In genomic region chr20:4084096-4084495, GRCh38 we compare ENCODE assay signal across 17 cellular contexts.
DNase-seq lines count a peak whose midpoint lies in the region; ATAC-seq, FAIRE-seq and TF ChIP-seq lines count a peak whose summit lies in the region.
"Had no signal": no experiment of that assay in that cellular context is flagged by ENCODE, and none has a peak within 500 bp of the region (broad histone marks: within the 10 kb centered on the region; RNA-seq: fewer than 3 reads in every experiment).

No MANE protein-coding gene starts in this region.

- no peaks in the 10 kb centered on the region for H3K9me3 ChIP-seq in K562 (replicated peaks; ENCODE audit: control insufficient read depth, insufficient read depth, low read depth, low read length)

- DNase-seq in activated CD8-positive, alpha-beta memory T cell treated with anti-CD3 and anti-CD28 coated beads, Interleukin-2, amount 10 ng/mL, durations not matched to agents 7 days and 5 days = no peak
- DNase-seq in activated CD8-positive, alpha-beta memory T cell treated with anti-CD3 and anti-CD28 coated beads, Interleukin-2, amount 50 U/mL, for 4 hours = no peak
- DNase-seq in HL-60 (ENCODE audit: low read depth in 1 of 2, low spot score in 1 of 2) (no peak), K562 (ENCODE audit: extremely low read depth in 1 of 4, low spot score in 3 of 4) (no peak), osteocyte (ENCODE audit: extremely low spot score, unreplicated experiment) (peak; percentile 40), GDM1 (lab: John Stamatoyannopoulos, UW) (no peak), epidermal melanocyte (ENCODE audit: insufficient read length, low spot score) (no peak), hepatic stellate cell (ENCODE audit: low spot score) (no peak)
- DNase-seq: activated T-cell treated with anti-CD3 and anti-CD28 coated beads, Interleukin-2, amount 50 U/mL, for 4 hours; foreskin melanocyte; left cardiac atrium; midbrain; NCI-H1694; NCI-H345; right cardiac atrium had no signal

- H3K9ac ChIP-seq in K562 (ENCODE audit: insufficient read depth in 1 of 2, low read depth in 2 of 2, low read length in 2 of 2) = peak overlapping the region; percentile 49 to 61; a peak in 3 of 4 replicates

- ATAC-seq in activated CD8-positive, alpha-beta memory T cell treated with anti-CD3 and anti-CD28 coated beads, Interleukin-2, amount 10 ng/mL, durations not matched to agents 7 days and 5 days = no peak
- no peak for ATAC-seq in K562
- ATAC-seq: activated CD4-positive, CD25-positive, alpha-beta regulatory T cell treated with anti-CD3 and anti-CD28 coated beads, Interleukin-2, amount 50 U/mL, for 24 hours; activated T-cell treated with anti-CD3 and anti-CD28 coated beads, Interleukin-2, amount 50 U/mL, for 4 hours had no signal

- in situ Hi-C loops in K562 (cut with MboI) = no loop called here

- FAIRE-seq in K562 (lab: Jason Lieb, UNC) = no peak
- FAIRE-seq: endometrium had no signal

- CTCF ChIA-PET in activated CD8-positive, alpha-beta memory T cell treated with anti-CD3 and anti-CD28 coated beads, Interleukin-2, amount 10 ng/mL, durations not matched to agents 7 days and 5 days (lab: Charles Lee) = interaction anchor here (0.5 to 4.8 kb wide), 15 partner anchors 7 to 407 kb away, joined by 3 to 44 read pairs (median 7); partner anchors contain the start of genes AP5S1 and RNF24
- CTCF ChIA-PET in K562 (lab: Yijun Ruan, JAX; ENCODE audit: low intra/inter-chr PET ratio) = no interaction called here

- TF ChIP-seq CTCF in HL-60 (IDR thresholded peaks at IDR 0.05; ENCODE audit: insufficient read depth, low read length) (no peak), K562 (IDR thresholded peaks at IDR 0.05 in 2 of 3, conservative IDR thresholded peaks at IDR 0.05 in 1 of 3; ENCODE audit: insufficient read depth in 2 of 3, low read depth in 1 of 3, low read length in 3 of 3) (no peak), osteocyte (IDR thresholded peaks at IDR 0.05) (no peak)

- no peaks in the 10 kb centered on the region for H3K27me3 Mint-ChIP-seq in activated CD8-positive, alpha-beta memory T cell treated with anti-CD3 and anti-CD28 coated beads, Interleukin-2, amount 10 ng/mL, durations not matched to agents 7 days and 5 days
- H3K27me3 Mint-ChIP-seq in osteocyte (ENCODE audit: unreplicated experiment) = peaks cover 2% of the 10 kb centered on the region

- no peak overlapping the region for H3K4me3 Mint-ChIP-seq in activated CD8-positive, alpha-beta memory T cell treated with anti-CD3 and anti-CD28 coated beads, Interleukin-2, amount 10 ng/mL, durations not matched to agents 7 days and 5 days
- no peak overlapping the region for H3K4me3 Mint-ChIP-seq in osteocyte (ENCODE audit: unreplicated experiment)
- H3K4me3 Mint-ChIP-seq: activated T-cell treated with anti-CD3 and anti-CD28 coated beads, Interleukin-2, amount 50 U/mL, for 4 hours had no signal

- no TSS peak for BruUV-seq in K562 (replicated peaks; lab: Mats Ljungman, UMichigan)

- no peaks in the 10 kb centered on the region for H3K27me3 ChIP-seq in HL-60 (ENCODE audit: insufficient read depth, poor library complexity, severe bottlenecking)
- H3K27me3 ChIP-seq in K562 (ENCODE audit: control insufficient read depth in 2 of 2, insufficient read depth in 2 of 2, low read length in 2 of 2) = no peaks in the 10 kb centered on the region

- H3K36me3 ChIP-seq in K562 (ENCODE audit: control insufficient read depth, insufficient read depth, low read length) = no peaks in the 10 kb centered on the region

- WGBS in K562 (ENCODE audit: insufficient coverage, low coverage, missing lambda C conversion rate) = 38% methylated on average over 1 of the region's 1 CpG

- H3K79me2 ChIP-seq in K562 (ENCODE audit: control insufficient read depth, insufficient read depth, low read length) = 0 out of 3 replicates have a peak, but pooled peaks cover 8% of the 10 kb centered on the region

- no peak for TF ChIP-seq POLR2A in K562 (conservative IDR thresholded peaks at IDR 0.05)

- peaks cover 24 to 44% of the 10 kb centered on the region in 2 experiments for H3K4me1 ChIP-seq in K562 (replicated peaks in 1 of 2; ENCODE audit: control insufficient read depth in 2 of 2, insufficient read depth in 2 of 2, low read length in 2 of 2)

- peak overlapping the region; percentile 99 for H3K27ac ChIP-seq in HL-60 (replicated peaks)
- H3K27ac ChIP-seq in K562 (ENCODE audit: extremely low read depth, low read depth, low read length) = peak overlapping the region; percentile 84

- H3K27ac Mint-ChIP-seq in activated CD8-positive, alpha-beta memory T cell treated with anti-CD3 and anti-CD28 coated beads, Interleukin-2, amount 10 ng/mL, durations not matched to agents 7 days and 5 days = peak overlapping the region; percentile 79
- peak overlapping the region; percentile 2 for H3K27ac Mint-ChIP-seq in osteocyte (ENCODE audit: unreplicated experiment)

- peak overlapping the region; percentile 69 for H3K4me2 ChIP-seq in K562 (ENCODE audit: insufficient read depth, low read length)

- H3K4me3 ChIP-seq in HL-60 (replicated peaks; ENCODE audit: insufficient read depth, low read length) (no peak overlapping the region), K562 (no peak overlapping the region)

- H4K20me1 ChIP-seq in K562 (replicated peaks; ENCODE audit: control insufficient read depth, insufficient read depth, low read length) = no peaks in the 10 kb centered on the region

- POLR2A ChIA-PET in K562 (lab: Yijun Ruan, JAX) = interaction anchor here (0.7 to 1.9 kb wide), 5 partner anchors 22 to 154 kb away, joined by 3 to 5 read pairs (median 3); no protein-coding TSS in a partner anchor

- no peak overlapping the region for H2AFZ ChIP-seq in K562 (ENCODE audit: low read depth, low read length)

- no peak for TF ChIP-seq EP300 in K562 (IDR thresholded peaks at IDR 0.05; ENCODE audit: low read length)

- peaks cover 4% of the 10 kb centered on the region for H3K9me3 Mint-ChIP-seq in activated CD8-positive, alpha-beta memory T cell treated with anti-CD3 and anti-CD28 coated beads, Interleukin-2, amount 10 ng/mL, durations not matched to agents 7 days and 5 days (ENCODE audit: low read depth)
- H3K9me3 Mint-ChIP-seq in osteocyte (ENCODE audit: unreplicated experiment) = peaks cover 8% of the 10 kb centered on the region

- H3K4me1 Mint-ChIP-seq in activated CD8-positive, alpha-beta memory T cell treated with anti-CD3 and anti-CD28 coated beads, Interleukin-2, amount 10 ng/mL, durations not matched to agents 7 days and 5 days = peaks cover 37% of the 10 kb centered on the region
- peaks cover 30% of the 10 kb centered on the region for H3K4me1 Mint-ChIP-seq in osteocyte (ENCODE audit: unreplicated experiment)

- no peak for TF ChIP-seq RAD21 in K562 (CRISPR knock-in tag; conservative IDR thresholded peaks at IDR 0.05 in 1 of 2, IDR thresholded peaks at IDR 0.05 in 1 of 2)

- intact Hi-C loops in K562 (cut with micrococcal nuclease) = loop anchor here (2.0 kb wide), 1 partner anchor 69 kb away; the partner anchor contains the start of gene RNF24

- H3K9me1 ChIP-seq in K562 (ENCODE audit: control insufficient read depth, insufficient read depth, low read length) = no peaks in the 10 kb centered on the region

- H3K36me3 Mint-ChIP-seq in activated CD8-positive, alpha-beta memory T cell treated with anti-CD3 and anti-CD28 coated beads, Interleukin-2, amount 10 ng/mL, durations not matched to agents 7 days and 5 days = peaks cover 10% of the 10 kb centered on the region
- peaks cover 3% of the 10 kb centered on the region for H3K36me3 Mint-ChIP-seq in osteocyte (ENCODE audit: unreplicated experiment)

TF ChIP-seq in K562, 482 proteins besides CTCF, POLR2A, EP300 and RAD21:
- TF ChIP-seq FOXA1 (IDR thresholded peaks at IDR 0.05; ENCODE audit: borderline replicate concordance) (no peak), LEF1 (IDR thresholded peaks at IDR 0.05) (no peak)
